ENCODE assay signal across 21 cellular contexts in the genomic region with DNA sequence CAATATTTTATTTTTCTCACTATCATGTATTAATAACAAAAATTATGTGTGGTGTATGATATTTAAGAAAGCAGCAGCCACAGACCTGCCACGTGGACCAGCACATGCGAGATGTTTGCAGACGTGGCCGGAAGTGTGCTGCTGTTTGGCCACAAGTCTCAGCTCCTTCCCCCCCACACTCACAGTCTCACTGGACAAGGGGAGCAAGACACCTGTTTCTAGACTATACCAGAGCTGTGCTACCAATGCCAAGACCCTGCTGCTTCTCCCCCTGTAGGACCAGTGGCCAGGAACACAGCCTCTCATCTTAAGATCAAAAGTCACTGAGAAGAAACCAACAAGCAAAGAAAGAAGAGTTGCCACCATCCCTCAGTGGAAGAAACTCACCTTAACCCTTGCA.
"Had no signal": no experiment of that assay in that cellular context is flagged by ENCODE, and none has a peak within 500 bp of the region (broad histone marks: within the 10 kb centered on the region; RNA-seq: fewer than 3 reads in every experiment).

No MANE protein-coding gene starts in this region.

- H3K27me3 ChIP-seq: brain microvascular endothelial cell, Peyer's patch had no signal

- H3K27ac ChIP-seq: brain microvascular endothelial cell, Peyer's patch had no signal

- H3K36me3 Mint-ChIP-seq: activated naive CD4-positive, alpha-beta T cell treated with anti-CD3 and anti-CD28 coated beads, Interleukin-2, amount 10 ng/mL, durations not matched to agents 7 days and 5 days; activated naive CD8-positive, alpha-beta T cell treated with anti-CD3 and anti-CD28 coated beads for 36 hours had no signal

- ATAC-seq: activated CD8-positive, alpha-beta T cell treated with anti-CD3 and anti-CD28 coated beads, Interleukin-2, amount 10 ng/mL, durations not matched to agents 7 days and 5 days; SK-N-SH treated with all-trans-retinoic acid at 6 μM for 48 hours had no signal

- H3K4me1 Mint-ChIP-seq: activated naive CD4-positive, alpha-beta T cell treated with anti-CD3 and anti-CD28 coated beads, Interleukin-2, amount 10 ng/mL, durations not matched to agents 7 days and 5 days had no signal

- H3K36me3 ChIP-seq: brain microvascular endothelial cell, Peyer's patch had no signal

- H3K4me3 ChIP-seq: Peyer's patch had no signal

- H3K9me3 Mint-ChIP-seq: activated CD4-positive, alpha-beta T cell treated with anti-CD3 and anti-CD28 coated beads, Interleukin-2, amount 10 ng/mL, durations not matched to agents 24 days and 14 days had no signal

- H3K9me3 ChIP-seq: Peyer's patch had no signal

- DNase-seq: activated CD4-positive, alpha-beta T cell treated with anti-CD3 and anti-CD28 coated beads, Interleukin-2, amount 10 ng/mL, durations not matched to agents 24 days and 14 days; activated CD8-positive, alpha-beta memory T cell treated with anti-CD3 and anti-CD28 coated beads, Interleukin-2, amount 50 U/mL, for 4 hours; activated CD8-positive, alpha-beta T cell treated with anti-CD3 and anti-CD28 coated beads, Interleukin-2, amount 10 ng/mL, durations not matched to agents 7 days and 5 days; activated effector memory CD4-positive, alpha-beta T cell treated with Interleukin-2 at 50 U/mL for 16 hours; activated naive CD4-positive, alpha-beta T cell treated with anti-CD3 and anti-CD28 coated beads, Interleukin-2, amount 10 ng/mL, durations not matched to agents 7 days and 5 days; amniotic stem cell; aorta; brain microvascular endothelial cell; central memory CD4-positive, alpha-beta T cell; MV-4-11; NCI-H1092; NCI-H1436 treated with DMSO at 0.1 percent for 48 hours; NCI-H1694 treated with DMSO at 0.1 percent for 48 hours; NCI-H345; NCI-H524 treated with DMSO at 0.1 percent for 48 hours; Peyer's patch; SHP77 treated with DMSO at 0.1 percent for 48 hours; SW 1271; T1000 had no signal

- H3K27ac Mint-ChIP-seq: activated CD4-positive, alpha-beta T cell treated with anti-CD3 and anti-CD28 coated beads, Interleukin-2, amount 10 ng/mL, durations not matched to agents 24 days and 14 days; activated CD8-positive, alpha-beta T cell treated with anti-CD3 and anti-CD28 coated beads, Interleukin-2, amount 10 ng/mL, durations not matched to agents 7 days and 5 days; activated naive CD4-positive, alpha-beta T cell treated with anti-CD3 and anti-CD28 coated beads, Interleukin-2, amount 10 ng/mL, durations not matched to agents 7 days and 5 days; activated naive CD8-positive, alpha-beta T cell treated with anti-CD3 and anti-CD28 coated beads for 36 hours had no signal

- H3K4me3 Mint-ChIP-seq: activated CD4-positive, alpha-beta T cell treated with anti-CD3 and anti-CD28 coated beads, Interleukin-2, amount 10 ng/mL, durations not matched to agents 24 days and 14 days; activated CD8-positive, alpha-beta T cell treated with anti-CD3 and anti-CD28 coated beads, Interleukin-2, amount 10 ng/mL, durations not matched to agents 7 days and 5 days; activated naive CD4-positive, alpha-beta T cell treated with anti-CD3 and anti-CD28 coated beads, Interleukin-2, amount 10 ng/mL, durations not matched to agents 7 days and 5 days; activated naive CD8-positive, alpha-beta T cell treated with anti-CD3 and anti-CD28 coated beads for 36 hours had no signal

- H3K27me3 Mint-ChIP-seq: activated CD4-positive, alpha-beta T cell treated with anti-CD3 and anti-CD28 coated beads, Interleukin-2, amount 10 ng/mL, durations not matched to agents 24 days and 14 days; activated naive CD4-positive, alpha-beta T cell treated with anti-CD3 and anti-CD28 coated beads, Interleukin-2, amount 10 ng/mL, durations not matched to agents 7 days and 5 days; activated naive CD8-positive, alpha-beta T cell treated with anti-CD3 and anti-CD28 coated beads for 36 hours had no signal

- H3K4me1 ChIP-seq: Peyer's patch had no signal
